ENCODE assay signal across 32 cellular contexts in the genomic region with DNA sequence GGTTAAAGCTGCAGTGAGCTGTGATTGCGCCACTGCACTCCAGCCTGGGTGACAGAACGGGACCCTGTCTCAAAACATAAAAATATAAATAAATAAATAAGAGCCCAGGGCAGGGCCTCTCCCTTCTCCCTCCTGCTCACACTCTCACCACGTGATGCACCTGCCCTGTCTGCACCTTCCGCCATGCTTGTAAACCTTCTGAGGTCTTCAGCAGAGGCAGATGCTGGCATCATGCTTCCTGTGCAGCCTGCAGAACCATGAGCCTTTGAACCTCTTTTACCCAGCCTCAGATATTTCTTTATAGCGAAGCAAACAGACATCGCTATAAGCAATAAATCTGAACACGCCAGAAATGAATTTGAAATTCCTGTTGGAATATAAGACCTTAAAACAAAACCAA. TPM values are rescaled to one million over a fixed set of nuclear protein-coding genes. Genes with fewer than 3 reads are reported as not detected.
"Had no signal": no experiment of that assay in that cellular context is flagged by ENCODE, and none has a peak within 500 bp of the region (broad histone marks: within the 10 kb centered on the region; RNA-seq: fewer than 3 reads in every experiment).

No MANE protein-coding gene starts in this region.

- H3K27ac ChIP-seq: ascending aorta, breast epithelium, cardiac muscle cell, colonic mucosa, epithelial cell of prostate, esophagus squamous epithelium, gastroesophageal sphincter had no signal

- ATAC-seq: activated CD4-positive, alpha-beta T cell treated with anti-CD3 and anti-CD28 coated beads for 36 hours; activated CD8-positive, alpha-beta memory T cell treated with anti-CD3 and anti-CD28 coated beads, Interleukin-2, amount 10 ng/mL, durations not matched to agents 7 days and 5 days; activated CD8-positive, alpha-beta T cell treated with anti-CD3 and anti-CD28 coated beads, Interleukin-2, amount 10 ng/mL, durations not matched to agents 7 days and 5 days; activated naive CD4-positive, alpha-beta T cell treated with anti-CD3 and anti-CD28 coated beads, Interleukin-2, amount 50 U/mL, for 72 hours; gastroesophageal sphincter had no signal

- H3K27me3 ChIP-seq: ascending aorta, cardiac muscle cell, colonic mucosa had no signal

- H3K4me1 ChIP-seq: ascending aorta, breast epithelium, colonic mucosa, esophagus squamous epithelium, gastroesophageal sphincter had no signal

- H3K4me3 ChIP-seq: ascending aorta, breast epithelium, cardiac muscle cell, colonic mucosa, esophagus squamous epithelium, gastroesophageal sphincter had no signal

- DNase-seq: activated CD4-positive, alpha-beta memory T cell treated with anti-CD3 and anti-CD28 coated beads for 36 hours; activated CD4-positive, alpha-beta T cell treated with anti-CD3 and anti-CD28 coated beads for 36 hours; activated CD4-positive, alpha-beta T cell treated with anti-CD3 and anti-CD28 coated beads, Interleukin-2, amount 10 ng/mL, durations not matched to agents 24 days and 14 days; activated CD4-positive, CD25-positive, alpha-beta regulatory T cell; activated CD4-positive, CD25-positive, alpha-beta regulatory T cell treated with anti-CD3 and anti-CD28 coated beads, Interleukin-2, amount 50 U/mL, for 72 hours; activated CD8-positive, alpha-beta memory T cell treated with anti-CD3 and anti-CD28 coated beads, Interleukin-2, amount 10 ng/mL, durations not matched to agents 7 days and 5 days; activated CD8-positive, alpha-beta memory T cell treated with anti-CD3 and anti-CD28 coated beads, Interleukin-2, amount 50 U/mL, for 4 hours; activated CD8-positive, alpha-beta T cell treated with anti-CD3 and anti-CD28 coated beads, Interleukin-2, amount 10 ng/mL, durations not matched to agents 7 days and 5 days; activated effector memory CD4-positive, alpha-beta T cell treated with anti-CD3 and anti-CD28 coated beads, Interleukin-2, amount 50 U/mL, for 16 hours; activated naive CD8-positive, alpha-beta T cell treated with anti-CD3 and anti-CD28 coated beads, Interleukin-2, amount 10 ng/mL, durations not matched to agents 7 days and 5 days; activated T-cell treated with anti-CD3 and anti-CD28 coated beads, Interleukin-2, amount 50 U/mL, for 1 hour; activated T-cell treated with anti-CD3 and anti-CD28 coated beads, Interleukin-2, amount 50 U/mL, for 48 hours; central memory CD4-positive, alpha-beta T cell; cerebellar nuclear complex; colonic mucosa; effector CD8-positive, alpha-beta T cell; esophagus squamous epithelium; foreskin melanocyte; T-helper 2 cell had no signal

- H3K4me1 Mint-ChIP-seq: brain had no signal

- H3K9me3 Mint-ChIP-seq: activated CD4-positive, alpha-beta T cell treated with anti-CD3 and anti-CD28 coated beads, Interleukin-2, amount 10 ng/mL, durations not matched to agents 24 days and 14 days; activated T-helper 1 cell treated with anti-CD3 and anti-CD28 coated beads, Interleukin-12 subunit alpha, Interleukin-12 subunit beta, Interleukin-2, Interleukin-4 antibody, amounts not matched to agents 30 ng/mL and 10 ng/mL and 1 ng/mL, durations not matched to agents 14 hours and 24 hours and 36 hours; activated T-helper 2 cell treated with anti-CD3 and anti-CD28 coated beads, Interferon-gamma antibody, Interleukin-2, Interleukin-4, amounts not matched to agents 10 μg/mL and 5 μg/mL and 100 μg/mL, durations not matched to agents 14 hours and 24 hours and 36 hours had no signal

- H3K9me3 ChIP-seq: colonic mucosa, esophagus squamous epithelium had no signal

- H3K27ac Mint-ChIP-seq: activated CD4-positive, alpha-beta memory T cell treated with anti-CD3 and anti-CD28 coated beads for 36 hours; activated CD4-positive, alpha-beta T cell treated with anti-CD3 and anti-CD28 coated beads for 36 hours; activated CD4-positive, alpha-beta T cell treated with anti-CD3 and anti-CD28 coated beads, Interleukin-2, amount 10 ng/mL, durations not matched to agents 24 days and 14 days; activated CD8-positive, alpha-beta memory T cell treated with anti-CD3 and anti-CD28 coated beads, Interleukin-2, amount 10 ng/mL, durations not matched to agents 7 days and 5 days; activated CD8-positive, alpha-beta T cell treated with anti-CD3 and anti-CD28 coated beads, Interleukin-2, amount 10 ng/mL, durations not matched to agents 7 days and 5 days; activated naive CD4-positive, alpha-beta T cell treated with anti-CD3 and anti-CD28 coated beads, Interleukin-2, amount 50 U/mL, for 72 hours; activated naive CD8-positive, alpha-beta T cell treated with anti-CD3 and anti-CD28 coated beads, Interleukin-2, amount 10 ng/mL, durations not matched to agents 7 days and 5 days; activated T-helper 1 cell treated with anti-CD3 and anti-CD28 coated beads, Interleukin-12 subunit alpha, Interleukin-12 subunit beta, Interleukin-2, Interleukin-4 antibody, amounts not matched to agents 30 ng/mL and 10 ng/mL and 1 ng/mL, durations not matched to agents 14 hours and 24 hours and 36 hours; activated T-helper 2 cell treated with anti-CD3 and anti-CD28 coated beads, Interferon-gamma antibody, Interleukin-2, Interleukin-4, amounts not matched to agents 10 μg/mL and 5 μg/mL and 100 μg/mL, durations not matched to agents 14 hours and 24 hours and 36 hours had no signal

- H3K4me3 Mint-ChIP-seq: activated CD4-positive, alpha-beta memory T cell treated with anti-CD3 and anti-CD28 coated beads for 36 hours; activated CD4-positive, alpha-beta T cell treated with anti-CD3 and anti-CD28 coated beads for 36 hours; activated CD4-positive, alpha-beta T cell treated with anti-CD3 and anti-CD28 coated beads, Interleukin-2, amount 10 ng/mL, durations not matched to agents 24 days and 14 days; activated CD8-positive, alpha-beta memory T cell treated with anti-CD3 and anti-CD28 coated beads, Interleukin-2, amount 10 ng/mL, durations not matched to agents 7 days and 5 days; activated CD8-positive, alpha-beta T cell treated with anti-CD3 and anti-CD28 coated beads, Interleukin-2, amount 10 ng/mL, durations not matched to agents 7 days and 5 days; activated naive CD8-positive, alpha-beta T cell treated with anti-CD3 and anti-CD28 coated beads, Interleukin-2, amount 10 ng/mL, durations not matched to agents 7 days and 5 days; activated T-helper 1 cell treated with anti-CD3 and anti-CD28 coated beads, Interleukin-12 subunit alpha, Interleukin-12 subunit beta, Interleukin-2, Interleukin-4 antibody, amounts not matched to agents 30 ng/mL and 10 ng/mL and 1 ng/mL, durations not matched to agents 14 hours and 24 hours and 36 hours; brain had no signal

- H3K36me3 ChIP-seq: ascending aorta, breast epithelium, cardiac muscle cell, colonic mucosa, esophagus squamous epithelium, gastroesophageal sphincter had no signal

- H3K36me3 Mint-ChIP-seq: activated CD4-positive, alpha-beta memory T cell treated with anti-CD3 and anti-CD28 coated beads for 36 hours; activated CD8-positive, alpha-beta memory T cell treated with anti-CD3 and anti-CD28 coated beads, Interleukin-2, amount 10 ng/mL, durations not matched to agents 7 days and 5 days; activated naive CD4-positive, alpha-beta T cell treated with anti-CD3 and anti-CD28 coated beads, Interleukin-2, amount 50 U/mL, for 72 hours; activated naive CD8-positive, alpha-beta T cell treated with anti-CD3 and anti-CD28 coated beads, Interleukin-2, amount 10 ng/mL, durations not matched to agents 7 days and 5 days; brain had no signal

RNA-seq across cellular contexts. Expression of gene HNF1B, which starts 48.5 kb away (rescaled TPM):
- total RNA-seq: activated CD4-positive, alpha-beta memory T cell treated with anti-CD3 and anti-CD28 coated beads for 36 hours; activated CD4-positive, alpha-beta T cell treated with anti-CD3 and anti-CD28 coated beads for 36 hours; activated CD8-positive, alpha-beta T cell treated with anti-CD3 and anti-CD28 coated beads, Interleukin-2, amount 10 ng/mL, durations not matched to agents 7 days and 5 days; ascending aorta; cardiac muscle cell; dermis microvascular lymphatic vessel endothelial cell; endothelial cell of umbilical vein; esophagus squamous epithelium; fibroblast of lung; fibroblast of villous mesenchyme; gastroesophageal sphincter had no signal
- polyA plus RNA-seq: cardiac muscle cell, endothelial cell of umbilical vein, fibroblast of lung had no signal
